8 cellular contexts compared by ENCODE assay signal in genomic region chr18:23191952-23192662, GRCh38. TPM values are rescaled to one million over a fixed set of nuclear protein-coding genes. Genes with fewer than 3 reads are reported as not detected.
DNase-seq lines count a peak whose midpoint lies in the region; ATAC-seq and TF ChIP-seq lines count a peak whose summit lies in the region.

No MANE protein-coding gene starts in this region.

- H3K27ac Mint-ChIP-seq in stimulated activated naive CD8-positive, alpha-beta T cell treated with anti-CD3 and anti-CD28 coated beads, Interleukin-15, amount 100 ng/mL, for 72 hours, result no peak overlapping the region
- H3K27ac Mint-ChIP-seq in stimulated activated naive B cell treated with anti-CD40 and anti-IgM and Interleukin-4, amounts not matched to agents 10 μg/mL and 1 μg/mL and 100 μg/mL, for 72 hours, result no peak overlapping the region

- peak; percentile 14 for ATAC-seq in stimulated activated naive CD8-positive, alpha-beta T cell treated with anti-CD3 and anti-CD28 coated beads, Interleukin-15, Interleukin-2, amounts not matched to agents 100 U/mL and 50 U/mL, for 24 hours
- ATAC-seq in stimulated activated naive CD8-positive, alpha-beta T cell treated with anti-CD3 and anti-CD28 coated beads, Interleukin-15, amount 100 ng/mL, for 72 hours, result no peak
- ATAC-seq in aorta (ENCODE audit: low FRiP score), result peak; percentile 49
- no peak for ATAC-seq in stimulated activated naive B cell treated with anti-CD40 and anti-IgM and Interleukin-4, amounts not matched to agents 10 μg/mL and 1 μg/mL and 100 μg/mL, for 72 hours (replicated peaks)

- H3K27ac ChIP-seq in adrenal gland, result peak overlapping the region in 1 of 5 donors; percentile 63
- H3K27ac ChIP-seq in aorta (ENCODE audit: low read depth in 1 of 2, low read length in 2 of 2), result no peak overlapping the region

- intact Hi-C loops in adrenal gland (cut with DNase I), result no loop called here
- intact Hi-C loops in aorta (cut with DNase I), result no loop called here

- H3K36me3 ChIP-seq in adrenal gland (replicated peaks in 1 of 2), result no peaks in the 10 kb centered on the region
- H3K36me3 ChIP-seq in aorta (ENCODE audit: control insufficient read depth in 1 of 2, insufficient read depth in 2 of 2, low read length in 1 of 2), result no peaks in the 10 kb centered on the region

- H3K27me3 ChIP-seq in adrenal gland (no peaks in the 10 kb centered on the region), aorta (ENCODE audit: control insufficient read depth in 1 of 2, insufficient read depth in 2 of 2, low read length in 1 of 2) (no peaks in the 10 kb centered on the region)

- H3K9me3 ChIP-seq in adrenal gland (replicated peaks in 1 of 3) (no peaks in the 10 kb centered on the region), aorta (ENCODE audit: control insufficient read depth, low read length) (no peaks in the 10 kb centered on the region)

- H3K4me1 ChIP-seq in adrenal gland (replicated peaks in 1 of 2) (peaks cover 0 to 12% of the 10 kb centered on the region in 2 donors), aorta (ENCODE audit: control insufficient read depth in 1 of 2, insufficient read depth in 2 of 2, low read length in 2 of 2) (peaks cover 0 to 5% of the 10 kb centered on the region in 2 donors)

- 47 to 56% (median 50%) methylated on average over 11 of the region's 11 CpGs for WGBS in adrenal gland, 4 donors
- WGBS in aorta, 2 donors, result 44 to 48% methylated on average over 11 of the region's 11 CpGs

- H3K27me3 Mint-ChIP-seq in stimulated activated naive CD8-positive, alpha-beta T cell treated with anti-CD3 and anti-CD28 coated beads, Interleukin-15, amount 100 ng/mL, for 72 hours, result peaks cover 5% of the 10 kb centered on the region
- no peaks in the 10 kb centered on the region for H3K27me3 Mint-ChIP-seq in stimulated activated naive B cell treated with anti-CD40 and anti-IgM and Interleukin-4, amounts not matched to agents 10 μg/mL and 1 μg/mL and 100 μg/mL, for 72 hours

- no peak for TF ChIP-seq POLR2A in adrenal gland (IDR thresholded peaks at IDR 0.05)

- H3K4me3 ChIP-seq in adrenal gland, result no peak overlapping the region
- no peak overlapping the region for H3K4me3 ChIP-seq in aorta (ENCODE audit: low read length in 2 of 2)

- no peak for DNase-seq in stimulated activated naive CD8-positive, alpha-beta T cell treated with anti-CD3 and anti-CD28 coated beads, Interleukin-15, Interleukin-2, amounts not matched to agents 100 U/mL and 50 U/mL, for 24 hours
- DNase-seq in stimulated activated naive CD8-positive, alpha-beta T cell treated with anti-CD3 and anti-CD28 coated beads, Interleukin-15, amount 100 ng/mL, for 72 hours, result no peak
- DNase-seq in adrenal gland (peak; percentile 56 to 83 (median 61)), kidney tubule cell (ENCODE audit: low spot score) (peak; percentile 75), aorta (peak in 1 of 2 donors; percentile 76), NCI-H774 (lab: John Stamatoyannopoulos, UW) (no peak)
- no peak for DNase-seq in activated CD4-positive, alpha-beta T cell treated with anti-CD3 and anti-CD28 coated beads, Interleukin-2, amount 50 U/mL, for 48 hours
- DNase-seq in stimulated activated naive B cell treated with anti-CD40 and anti-IgM and Interleukin-4, amounts not matched to agents 10 μg/mL and 1 μg/mL and 100 μg/mL, for 72 hours, result no peak

- H3K4me1 Mint-ChIP-seq in stimulated activated naive CD8-positive, alpha-beta T cell treated with anti-CD3 and anti-CD28 coated beads, Interleukin-15, amount 100 ng/mL, for 72 hours, result peaks cover 11% of the 10 kb centered on the region
- peaks cover 5 to 7% of the 10 kb centered on the region in 2 donors for H3K4me1 Mint-ChIP-seq in stimulated activated naive B cell treated with anti-CD40 and anti-IgM and Interleukin-4, amounts not matched to agents 10 μg/mL and 1 μg/mL and 100 μg/mL, for 72 hours

- H3K9me3 Mint-ChIP-seq in stimulated activated naive CD8-positive, alpha-beta T cell treated with anti-CD3 and anti-CD28 coated beads, Interleukin-15, amount 100 ng/mL, for 72 hours, result no peaks in the 10 kb centered on the region
- no peaks in the 10 kb centered on the region for H3K9me3 Mint-ChIP-seq in stimulated activated naive B cell treated with anti-CD40 and anti-IgM and Interleukin-4, amounts not matched to agents 10 μg/mL and 1 μg/mL and 100 μg/mL, for 72 hours

- no peak for TF ChIP-seq CTCF in adrenal gland (IDR thresholded peaks at IDR 0.05)

- H3K4me3 Mint-ChIP-seq in stimulated activated naive CD8-positive, alpha-beta T cell treated with anti-CD3 and anti-CD28 coated beads, Interleukin-15, amount 100 ng/mL, for 72 hours, result no peak overlapping the region
- H3K4me3 Mint-ChIP-seq in stimulated activated naive B cell treated with anti-CD40 and anti-IgM and Interleukin-4, amounts not matched to agents 10 μg/mL and 1 μg/mL and 100 μg/mL, for 72 hours, result no peak overlapping the region

- peaks cover 16 to 42% of the 10 kb centered on the region in 2 donors for H3K36me3 Mint-ChIP-seq in stimulated activated naive B cell treated with anti-CD40 and anti-IgM and Interleukin-4, amounts not matched to agents 10 μg/mL and 1 μg/mL and 100 μg/mL, for 72 hours

RNA-seq across cellular contexts. Expression of gene CABLES1, which starts 56.8 kb away (rescaled TPM):
- total RNA-seq in adrenal gland (10 to 100 TPM in 2 of 8 donors, 1 to 10 TPM in 6; 4.1 to 11.9 (median 7.7) TPM), aorta (10 to 100 TPM in 1 of 2 donors, 1 to 10 TPM in 1; 9.9 to 25.7 TPM)
- polyA plus RNA-seq in adrenal gland (1 to 10 TPM; 2.5 to 4.3 (median 3.6) TPM), aorta (10 to 100 TPM; 10.4 to 12.4 TPM)

Comparison
In these comparisons a context has a peak if more than half of its experiments do, and no peak if none do; other contexts are left out.
1. ATAC-seq: peak in stimulated activated naive CD8-positive, alpha-beta T cell treated with anti-CD3 and anti-CD28 coated beads, Interleukin-15, Interleukin-2, amounts not matched to agents 100 U/mL and 50 U/mL, for 24 hours (single experiment) and aorta (single experiment); none in stimulated activated naive CD8-positive, alpha-beta T cell treated with anti-CD3 and anti-CD28 coated beads, Interleukin-15, amount 100 ng/mL, for 72 hours (single experiment) and stimulated activated naive B cell treated with anti-CD40 and anti-IgM and Interleukin-4, amounts not matched to agents 10 μg/mL and 1 μg/mL and 100 μg/mL, for 72 hours (0 of 2).
2. DNase-seq: peak in adrenal gland (7 of 7) and kidney tubule cell (single experiment); none in stimulated activated naive CD8-positive, alpha-beta T cell treated with anti-CD3 and anti-CD28 coated beads, Interleukin-15, Interleukin-2, amounts not matched to agents 100 U/mL and 50 U/mL, for 24 hours (single experiment), stimulated activated naive CD8-positive, alpha-beta T cell treated with anti-CD3 and anti-CD28 coated beads, Interleukin-15, amount 100 ng/mL, for 72 hours (0 of 2), NCI-H774 (single experiment), activated CD4-positive, alpha-beta T cell treated with anti-CD3 and anti-CD28 coated beads, Interleukin-2, amount 50 U/mL, for 48 hours (0 of 2) and stimulated activated naive B cell treated with anti-CD40 and anti-IgM and Interleukin-4, amounts not matched to agents 10 μg/mL and 1 μg/mL and 100 μg/mL, for 72 hours (single experiment).